In the genomic region with DNA sequence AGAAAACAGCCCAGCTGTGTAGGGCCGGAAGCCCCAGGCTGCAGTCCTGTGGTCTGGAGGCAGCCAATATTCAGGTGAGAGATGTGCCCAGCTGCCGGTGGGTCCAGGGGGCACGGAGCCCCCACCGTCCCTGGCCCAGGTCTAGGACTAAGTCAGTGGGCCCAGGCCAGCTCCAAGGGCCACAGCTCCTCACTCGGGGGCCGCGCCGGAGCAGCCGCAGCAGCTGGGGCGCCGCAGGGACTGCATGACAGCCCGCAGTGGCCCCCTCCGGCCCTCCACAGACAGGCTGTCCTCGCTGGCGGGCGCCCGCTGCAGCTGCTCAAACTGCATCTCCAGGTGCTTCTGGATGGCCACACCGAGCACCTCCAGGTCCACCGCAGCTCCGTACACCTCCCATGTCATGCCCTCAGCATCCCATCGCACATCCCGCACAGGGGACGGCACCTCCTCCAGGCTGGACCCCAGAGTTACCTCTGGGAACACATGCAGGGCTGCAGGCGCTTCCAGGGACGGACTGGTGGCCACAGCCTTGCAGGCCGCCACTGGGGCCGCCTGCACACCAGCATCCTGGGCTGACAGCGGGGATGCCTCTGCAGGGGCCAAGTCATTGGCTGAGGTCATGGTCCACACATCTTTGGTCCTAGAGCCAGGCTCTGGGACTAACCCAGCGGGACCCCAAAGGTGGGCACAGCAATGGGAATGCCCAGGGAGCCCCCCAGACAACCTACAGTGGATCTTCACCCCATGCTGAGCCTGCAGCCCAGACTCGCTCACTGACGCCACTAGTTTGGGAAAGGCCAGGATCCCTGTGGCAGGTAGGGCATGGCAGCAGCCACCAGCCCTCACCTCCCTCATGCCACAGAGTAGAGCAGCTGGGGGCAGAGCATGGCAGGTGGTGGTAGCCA, we compare ENCODE assay signal across 13 cellular contexts. TPM values are rescaled to one million over a fixed set of nuclear protein-coding genes. Genes with fewer than 3 reads are reported as not detected.
DNase-seq lines count a peak whose midpoint lies in the region; ATAC-seq and TF ChIP-seq lines count a peak whose summit lies in the region.
"Had no signal": no experiment of that assay in that cellular context is flagged by ENCODE, and none has a peak within 500 bp of the region (broad histone marks: within the 10 kb centered on the region; RNA-seq: fewer than 3 reads in every experiment).

No MANE protein-coding gene starts in this region.

- H3K4me3 Mint-ChIP-seq in nephron progenitor cell: no peak overlapping the region
- H3K4me3 Mint-ChIP-seq: stimulated activated naive B cell treated with anti-CD40 and anti-IgM and Interleukin-4, amounts not matched to agents 10 μg/mL and 1 μg/mL and 100 μg/mL, for 72 hours had no signal

- DNase-seq in stimulated activated CD4-positive, alpha-beta T cell treated with anti-CD3 and anti-CD28 coated beads, Interleukin-1b, Interleukin-23, amount 100 ng/mL, for 48 hours: peak; percentile 0
- DNase-seq in stimulated activated CD4-positive, alpha-beta T cell treated with anti-CD3 and anti-CD28 coated beads, Interleukin-4, amount 100 ng/mL, for 1 hour: no peak
- DNase-seq in coronary artery (ENCODE audit: low spot score) (peak; percentile 76), nephron progenitor cell (peak; percentile 5), aorta (peak; percentile 54 to 80), DMS79 (lab: John Stamatoyannopoulos, UW) (no peak)
- DNase-seq: AML-193; HCEC 1CT; NCI-H1417 treated with DMSO at 0.1 percent for 48 hours; stimulated activated naive B cell treated with anti-CD40 and anti-IgM and Interleukin-4, amounts not matched to agents 10 μg/mL and 1 μg/mL and 100 μg/mL, for 72 hours had no signal

- no peaks in the 10 kb centered on the region for H3K4me1 ChIP-seq in aorta (ENCODE audit: control insufficient read depth in 1 of 2, insufficient read depth in 2 of 2, low read length in 2 of 2)

- no peaks in the 10 kb centered on the region for H3K27me3 Mint-ChIP-seq in nephron progenitor cell (ENCODE audit: low read depth, poor library complexity)

- intact Hi-C loops in aorta (cut with DNase I): no loop called here

- ATAC-seq in aorta (ENCODE audit: low FRiP score): no peak
- ATAC-seq in GM19452 (IDR thresholded peaks at IDR 0.05; ENCODE audit: unreplicated experiment): no peak
- ATAC-seq in HG03139 (IDR thresholded peaks at IDR 0.05; ENCODE audit: unreplicated experiment): no peak
- ATAC-seq: stimulated activated naive B cell treated with anti-CD40 and anti-IgM and Interleukin-4, amounts not matched to agents 10 μg/mL and 1 μg/mL and 100 μg/mL, for 72 hours had no signal

- no peaks in the 10 kb centered on the region for H3K27me3 ChIP-seq in aorta (ENCODE audit: control insufficient read depth in 1 of 2, insufficient read depth in 2 of 2, low read length in 1 of 2)

- no peak overlapping the region for H3K27ac ChIP-seq in coronary artery
- no peak overlapping the region for H3K27ac ChIP-seq in aorta (ENCODE audit: low read depth in 1 of 2, low read length in 2 of 2)

- WGBS in aorta, 2 donors: 90% methylated on average over 31 of the region's 31 CpGs

- H3K4me3 ChIP-seq in coronary artery (no peak overlapping the region), aorta (ENCODE audit: low read length in 2 of 2) (no peak overlapping the region)

- TF ChIP-seq CTCF in coronary artery (IDR thresholded peaks at IDR 0.05) (no peak), nephron progenitor cell (IDR thresholded peaks at IDR 0.05) (no peak)

- no peaks in the 10 kb centered on the region for H3K36me3 Mint-ChIP-seq in nephron progenitor cell (ENCODE audit: low read depth)
- H3K36me3 Mint-ChIP-seq: stimulated activated naive B cell treated with anti-CD40 and anti-IgM and Interleukin-4, amounts not matched to agents 10 μg/mL and 1 μg/mL and 100 μg/mL, for 72 hours had no signal

- H3K4me1 Mint-ChIP-seq in nephron progenitor cell: no peaks in the 10 kb centered on the region
- H3K4me1 Mint-ChIP-seq: stimulated activated naive B cell treated with anti-CD40 and anti-IgM and Interleukin-4, amounts not matched to agents 10 μg/mL and 1 μg/mL and 100 μg/mL, for 72 hours had no signal

- no peak overlapping the region for H3K27ac Mint-ChIP-seq in nephron progenitor cell
- H3K27ac Mint-ChIP-seq: stimulated activated naive B cell treated with anti-CD40 and anti-IgM and Interleukin-4, amounts not matched to agents 10 μg/mL and 1 μg/mL and 100 μg/mL, for 72 hours had no signal

- no peaks in the 10 kb centered on the region for H3K36me3 ChIP-seq in aorta (ENCODE audit: control insufficient read depth in 1 of 2, insufficient read depth in 2 of 2, low read length in 1 of 2)

- no peaks in the 10 kb centered on the region for H3K9me3 ChIP-seq in aorta (ENCODE audit: control insufficient read depth, low read length)

- H3K9me3 Mint-ChIP-seq in nephron progenitor cell: no peaks in the 10 kb centered on the region
- H3K9me3 Mint-ChIP-seq: stimulated activated naive B cell treated with anti-CD40 and anti-IgM and Interleukin-4, amounts not matched to agents 10 μg/mL and 1 μg/mL and 100 μg/mL, for 72 hours had no signal

RNA-seq across cellular contexts. Expression of a gene that starts 7.0 kb away (rescaled TPM):
- 1 to 10 TPM in 1 of 2 donors, under 1 TPM in 1; 0.36 to 1.2 TPM for total RNA-seq in aorta
- 1 to 10 TPM in 1 of 2 donors, under 1 TPM in 1; 0.54 to 4.0 TPM for polyA plus RNA-seq in aorta

RNA-seq across cellular contexts. Expression of a gene that starts 29.5 kb away (rescaled TPM):
- 10 to 100 TPM in 1 of 2 donors, 1 to 10 TPM in 1; 8.8 to 24.8 TPM for total RNA-seq in aorta
- polyA plus RNA-seq in aorta: under 1 TPM; 0.13 to 0.79 TPM
- polyA plus RNA-seq: neural cell had no signal

Comparison
In these comparisons a context has a peak if more than half of its experiments do, and no peak if none do; other contexts are left out.
1. DNase-seq: peak in stimulated activated CD4-positive, alpha-beta T cell treated with anti-CD3 and anti-CD28 coated beads, Interleukin-1b, Interleukin-23, amount 100 ng/mL, for 48 hours (single experiment), coronary artery (single experiment), nephron progenitor cell (single experiment) and aorta (2 of 2); none in stimulated activated CD4-positive, alpha-beta T cell treated with anti-CD3 and anti-CD28 coated beads, Interleukin-4, amount 100 ng/mL, for 1 hour (single experiment) and DMS79 (single experiment).